24 cellular contexts compared by ENCODE assay signal in genomic region chr10:68461032-68461431, GRCh38. TPM values are rescaled to one million over a fixed set of nuclear protein-coding genes. Genes with fewer than 3 reads are reported as not detected.
DNase-seq lines count a peak whose midpoint lies in the region; ATAC-seq, FAIRE-seq and TF ChIP-seq lines count a peak whose summit lies in the region.
"Had no signal": no experiment of that assay in that cellular context is flagged by ENCODE, and none has a peak within 500 bp of the region (broad histone marks: within the 10 kb centered on the region; RNA-seq: fewer than 3 reads in every experiment).

No MANE protein-coding gene starts in this region.

- no peaks in the 10 kb centered on the region for H3K79me2 ChIP-seq in HepG2 (ENCODE audit: insufficient read depth, low read length)
- no peaks in the 10 kb centered on the region for H3K79me2 ChIP-seq in K562 (ENCODE audit: control insufficient read depth, insufficient read depth, low read length)

- H2AFZ ChIP-seq in HepG2 (ENCODE audit: low read length) (no peak overlapping the region), IMR-90 (replicated peaks; ENCODE audit: low read length, poor library complexity) (no peak overlapping the region), K562 (ENCODE audit: low read depth, low read length) (no peak overlapping the region)

- TF ChIP-seq EP300 in HepG2 (IDR thresholded peaks at IDR 0.05; ENCODE audit: low read depth in 2 of 2, low read length in 2 of 2) (no peak), HepG2 (CRISPR knock-in tag; IDR thresholded peaks at IDR 0.05; ENCODE audit: borderline replicate concordance) (no peak), K562 (IDR thresholded peaks at IDR 0.05; ENCODE audit: low read length) (no peak)

- H2BK20ac ChIP-seq in IMR-90 (ENCODE audit: low read depth, low read length), result no peak overlapping the region

- no peaks in the 10 kb centered on the region; a peak in 1 of 4 replicates for H3K79me1 ChIP-seq in IMR-90 (ENCODE audit: low read depth in 1 of 2, low read length in 2 of 2)

- H3K14ac ChIP-seq in IMR-90 (replicated peaks; ENCODE audit: low read depth, low read length), result no peak overlapping the region

- H3K4me2 ChIP-seq in HepG2 (ENCODE audit: low read depth, low read length) (no peak overlapping the region), IMR-90 (ENCODE audit: low read depth, low read length) (no peak overlapping the region), K562 (ENCODE audit: insufficient read depth, low read length) (no peak overlapping the region)
- H3K4me2 ChIP-seq: BLaER1 treated with 17β-estradiol and CSF1 and Interleukin-3, amounts not matched to agents 10 nM and 100 nM had no signal

- ATAC-seq in HepG2 (no peak), right lobe of liver (no peak), IMR-90 (ENCODE audit: low read depth) (no peak), K562 (no peak), T-helper 17 cell (no peak)
- ATAC-seq in CD8-positive, alpha-beta T cell, result no peak

- no peak for TF ChIP-seq RAD21 in HepG2 (CRISPR knock-in tag; IDR thresholded peaks at IDR 0.05)
- no peak for TF ChIP-seq RAD21 in IMR-90 (IDR thresholded peaks at IDR 0.05; ENCODE audit: low read length)
- TF ChIP-seq RAD21 in K562 (CRISPR knock-in tag; conservative IDR thresholded peaks at IDR 0.05 in 1 of 2, IDR thresholded peaks at IDR 0.05 in 1 of 2), result no peak

- no peak overlapping the region for H3K4me3 ChIP-seq in HepG2 (replicated peaks in 1 of 3; ENCODE audit: insufficient read depth in 1 of 3, low read depth in 2 of 3, low read length in 3 of 3)
- H3K4me3 ChIP-seq in right lobe of liver, result no peak overlapping the region
- H3K4me3 ChIP-seq in IMR-90 (ENCODE audit: insufficient read depth, low read depth, low read length), result no peak overlapping the region
- H3K4me3 ChIP-seq in K562, result no peak overlapping the region
- no peak overlapping the region for H3K4me3 ChIP-seq in CD8-positive, alpha-beta T cell (ENCODE audit: low read depth, low read length)
- H3K4me3 ChIP-seq: BLaER1 treated with 17β-estradiol and CSF1 and Interleukin-3, amounts not matched to agents 10 nM and 100 nM had no signal

- no peak overlapping the region for H3K27ac Mint-ChIP-seq in T-helper 17 cell
- H3K27ac Mint-ChIP-seq in CD8-positive, alpha-beta T cell, result no peak overlapping the region
- H3K27ac Mint-ChIP-seq: B cell; CD4-positive, alpha-beta T cell; CD8-positive, alpha-beta memory T cell had no signal

- no peak overlapping the region for H2BK120ac ChIP-seq in IMR-90 (ENCODE audit: low read depth, low read length)

- in situ Hi-C loops in HepG2 (cut with HindIII; ENCODE audit: extremely low pct_ligation_motif_present, low pct_unique_long_range_greater_than_20kb) (no loop called here), IMR-90 (cut with MboI; ENCODE audit: low sequenced_read_pairs) (no loop called here), K562 (cut with MboI) (no loop called here)

- H3K27me3 Mint-ChIP-seq in T-helper 17 cell, result no peaks in the 10 kb centered on the region
- H3K27me3 Mint-ChIP-seq in CD8-positive, alpha-beta T cell (ENCODE audit: low read depth), result no peaks in the 10 kb centered on the region
- H3K27me3 Mint-ChIP-seq: B cell; CD4-positive, alpha-beta T cell; CD8-positive, alpha-beta memory T cell had no signal

- dilution Hi-C loops in IMR-90 (cut with HindIII; ENCODE audit: low sequenced_read_pairs, unreplicated experiment), result no loop called here

- no peak overlapping the region for H2AK9ac ChIP-seq in IMR-90 (replicated peaks; ENCODE audit: low read depth, low read length, poor library complexity)

- H2BK15ac ChIP-seq in IMR-90 (ENCODE audit: low read depth, low read length), result no peak overlapping the region

- H3K9me3 ChIP-seq in HepG2 (ENCODE audit: low read length), result no peaks in the 10 kb centered on the region
- H3K9me3 ChIP-seq in right lobe of liver, result no peaks in the 10 kb centered on the region
- H3K9me3 ChIP-seq in IMR-90 (ENCODE audit: control insufficient read depth, insufficient read depth, low read length), result no peaks in the 10 kb centered on the region
- no peaks in the 10 kb centered on the region for H3K9me3 ChIP-seq in K562 (replicated peaks; ENCODE audit: control insufficient read depth, insufficient read depth, low read depth, low read length)
- no peaks in the 10 kb centered on the region for H3K9me3 ChIP-seq in T-helper 17 cell (ENCODE audit: control insufficient read depth, low read length, poor library complexity, severe bottlenecking)
- H3K9me3 ChIP-seq in CD8-positive, alpha-beta T cell (ENCODE audit: low read length), result no peaks in the 10 kb centered on the region
- H3K9me3 ChIP-seq: BLaER1 treated with 17β-estradiol and CSF1 and Interleukin-3, amounts not matched to agents 10 nM and 100 nM had no signal

- H2BK5ac ChIP-seq in IMR-90 (ENCODE audit: low read depth, low read length, poor library complexity, severe bottlenecking), result no peak overlapping the region

- WGBS in HepG2 (ENCODE audit: low lambda C conversion rate), result 96% methylated on average over 3 of the region's 3 CpGs
- 92% methylated on average over 3 of the region's 3 CpGs for WGBS in right lobe of liver (ENCODE audit: insufficient coverage, low coverage, low lambda C conversion rate, missing lambda C conversion rate)
- WGBS in IMR-90 (ENCODE audit: extremely low coverage in 2 of 2, insufficient read length in 1 of 2), 2 experiments, result no CpG with 5 or more reads among the region's 3 CpGs
- 92% methylated on average over 3 of the region's 3 CpGs for WGBS in K562 (ENCODE audit: insufficient coverage, low coverage, missing lambda C conversion rate)

- H3K36me3 Mint-ChIP-seq in T-helper 17 cell (ENCODE audit: low read depth), result peaks cover 4% of the 10 kb centered on the region
- peaks cover 44% of the 10 kb centered on the region for H3K36me3 Mint-ChIP-seq in CD8-positive, alpha-beta T cell

- TF ChIP-seq POLR2A in HepG2 (IDR thresholded peaks at IDR 0.05; ENCODE audit: insufficient read depth in 1 of 2, low read depth in 2 of 2, low read length in 2 of 2), result no peak
- no peak for TF ChIP-seq POLR2A in right lobe of liver (IDR thresholded peaks at IDR 0.05)
- TF ChIP-seq POLR2A in IMR-90 (IDR thresholded peaks at IDR 0.05; ENCODE audit: low read depth, low read length), result no peak
- TF ChIP-seq POLR2A in K562 (conservative IDR thresholded peaks at IDR 0.05), result no peak

- no peaks in the 10 kb centered on the region for H3K4me1 ChIP-seq in HepG2 (ENCODE audit: insufficient read depth, low read length)
- H3K4me1 ChIP-seq in right lobe of liver, result no peaks in the 10 kb centered on the region
- H3K4me1 ChIP-seq in IMR-90 (ENCODE audit: control insufficient read depth, insufficient read depth, low read length), result no peaks in the 10 kb centered on the region
- no peaks in the 10 kb centered on the region for H3K4me1 ChIP-seq in K562 (replicated peaks in 1 of 2; ENCODE audit: control insufficient read depth in 2 of 2, insufficient read depth in 2 of 2, low read length in 2 of 2)
- H3K4me1 ChIP-seq in CD8-positive, alpha-beta T cell (ENCODE audit: insufficient read depth, low read length), result no peaks in the 10 kb centered on the region

- POLR2A ChIA-PET in HepG2 (lab: Yijun Ruan, JAX) (no interaction called here), IMR-90 (lab: Charles Lee; ENCODE audit: unreplicated experiment) (no interaction called here), K562 (lab: Yijun Ruan, JAX) (interaction anchor here (0.6 kb wide), 1 partner anchor 260 kb away, joined by 4 read pairs; the partner anchor contains the start of gene CCAR1)
- POLR2A ChIA-PET in CD8-positive, alpha-beta T cell (lab: Charles Lee), result no interaction called here

- CTCF ChIA-PET in HepG2 (lab: Yijun Ruan, JAX; ENCODE audit: low intra/inter-chr PET ratio, low total read pairs), result no interaction called here
- CTCF ChIA-PET in IMR-90 (lab: Yijun Ruan, JAX), result interaction anchor here (0.7 kb wide), 1 partner anchor 182 kb away, joined by 3 read pairs; no protein-coding TSS in a partner anchor
- CTCF ChIA-PET in K562 (lab: Yijun Ruan, JAX; ENCODE audit: low intra/inter-chr PET ratio), result no interaction called here
- CTCF ChIA-PET in CD8-positive, alpha-beta T cell (lab: Charles Lee), result no interaction called here

- no peaks in the 10 kb centered on the region for H3K4me1 Mint-ChIP-seq in T-helper 17 cell
- H3K4me1 Mint-ChIP-seq in CD8-positive, alpha-beta T cell (ENCODE audit: low read depth), result no peaks in the 10 kb centered on the region
- H3K4me1 Mint-ChIP-seq: B cell; CD8-positive, alpha-beta memory T cell had no signal

- TF ChIP-seq CTCF in HepG2 (CRISPR knock-in tag; IDR thresholded peaks at IDR 0.05), result no peak
- TF ChIP-seq CTCF in right lobe of liver (IDR thresholded peaks at IDR 0.05), result no peak
- no peak for TF ChIP-seq CTCF in IMR-90 (conservative IDR thresholded peaks at IDR 0.05; ENCODE audit: low read depth, low read length)
- no peak for TF ChIP-seq CTCF in K562 (IDR thresholded peaks at IDR 0.05 in 2 of 3, conservative IDR thresholded peaks at IDR 0.05 in 1 of 3; ENCODE audit: insufficient read depth in 2 of 3, low read depth in 1 of 3, low read length in 3 of 3)
- no peak for TF ChIP-seq CTCF in CD8-positive, alpha-beta T cell (IDR thresholded peaks at IDR 0.05)

- H3K56ac ChIP-seq in IMR-90 (ENCODE audit: extremely low read depth, insufficient read depth, low read length), result no peak overlapping the region

- BruUV-seq in HepG2 (replicated peaks; lab: Mats Ljungman, UMichigan) (no TSS peak), IMR-90 (replicated peaks; lab: Mats Ljungman, UMichigan) (no TSS peak), K562 (replicated peaks; lab: Mats Ljungman, UMichigan) (no TSS peak)

- H3K36me3 ChIP-seq in HepG2 (replicated peaks in 1 of 2; ENCODE audit: control insufficient read depth in 1 of 2, insufficient read depth in 2 of 2, low read length in 2 of 2) (peaks cover 5 to 42% of the 10 kb centered on the region in 2 experiments; a peak in 4 of 5 replicates), right lobe of liver (peaks cover 0 to 27% (median 0%) of the 10 kb centered on the region in 4 donors), IMR-90 (ENCODE audit: control insufficient read depth, insufficient read depth, low read length) (peaks cover 6% of the 10 kb centered on the region), K562 (ENCODE audit: control insufficient read depth, insufficient read depth, low read length) (peaks cover 90% of the 10 kb centered on the region)
- no peaks in the 10 kb centered on the region for H3K36me3 ChIP-seq in CD8-positive, alpha-beta T cell (ENCODE audit: insufficient read depth, low read length)

- H4K20me1 ChIP-seq in HepG2 (ENCODE audit: insufficient read depth, low read length), result no peaks in the 10 kb centered on the region
- H4K20me1 ChIP-seq in IMR-90 (ENCODE audit: insufficient read depth, low read length), result no peaks in the 10 kb centered on the region
- no peaks in the 10 kb centered on the region for H4K20me1 ChIP-seq in K562 (replicated peaks; ENCODE audit: control insufficient read depth, insufficient read depth, low read length)

- H3K9me1 ChIP-seq in IMR-90 (ENCODE audit: insufficient read depth, low read length), result no peaks in the 10 kb centered on the region
- no peaks in the 10 kb centered on the region for H3K9me1 ChIP-seq in K562 (ENCODE audit: control insufficient read depth, insufficient read depth, low read length)

- DNase-seq in HepG2 (ENCODE audit: low spot score) (no peak), right lobe of liver (no peak), IMR-90 (no peak), K562 (ENCODE audit: extremely low read depth in 1 of 4, low spot score in 3 of 4) (no peak), T-helper 17 cell (no peak)
- no peak for DNase-seq in CD8-positive, alpha-beta T cell
- DNase-seq: 8988T; AML-193; CD4-positive, alpha-beta T cell; CD8-positive, alpha-beta memory T cell; COR-L47; DMS 273 treated with DMSO at 0.1 percent for 48 hours; DMS153; DMS53; DMS79; DND-41; EL; GF-D8 had no signal

- intact Hi-C loops in HepG2 (cut with micrococcal nuclease; ENCODE audit: unreplicated experiment), result no loop called here
- intact Hi-C loops in right lobe of liver (cut with DNase I), result no loop called here
- intact Hi-C loops in IMR-90 (cut with micrococcal nuclease), result no loop called here
- intact Hi-C loops in K562 (cut with micrococcal nuclease), result no loop called here
- intact Hi-C loops in CD8-positive, alpha-beta T cell (cut with DNase I, micrococcal nuclease), result no loop called here

- no peak overlapping the region for H4K91ac ChIP-seq in IMR-90 (ENCODE audit: insufficient read depth, low read depth, low read length)

- FAIRE-seq in HepG2 (lab: Jason Lieb, UNC) (no peak), K562 (lab: Jason Lieb, UNC) (no peak)
- FAIRE-seq: A204.1, GM12891, GM19239 had no signal

- no peak overlapping the region for H3K18ac ChIP-seq in IMR-90 (ENCODE audit: low read depth, low read length)

- H3K27me3 ChIP-seq in HepG2 (ENCODE audit: control insufficient read depth in 1 of 2, insufficient read depth in 2 of 2, low read length in 2 of 2) (no peaks in the 10 kb centered on the region), right lobe of liver (no peaks in the 10 kb centered on the region), IMR-90 (ENCODE audit: control insufficient read depth, insufficient read depth, low read length) (no peaks in the 10 kb centered on the region), K562 (ENCODE audit: control insufficient read depth in 2 of 2, insufficient read depth in 2 of 2, low read length in 2 of 2) (no peaks in the 10 kb centered on the region)
- no peaks in the 10 kb centered on the region for H3K27me3 ChIP-seq in CD8-positive, alpha-beta T cell (ENCODE audit: insufficient read depth, low read length)
- H3K27me3 ChIP-seq: BLaER1 treated with 17β-estradiol and CSF1 and Interleukin-3, amounts not matched to agents 10 nM and 100 nM had no signal

- no peak overlapping the region for H4K8ac ChIP-seq in IMR-90 (ENCODE audit: low read depth in 2 of 2, low read length in 2 of 2)

- H3K4ac ChIP-seq in IMR-90 (ENCODE audit: low read depth, low read length), result no peak overlapping the region

- no peak overlapping the region for H3K27ac ChIP-seq in HepG2 (ENCODE audit: extremely low read length, insufficient read depth, low read length)
- no peak overlapping the region for H3K27ac ChIP-seq in right lobe of liver
- H3K27ac ChIP-seq in IMR-90 (ENCODE audit: insufficient read depth, low read length), result no peak overlapping the region
- H3K27ac ChIP-seq in K562 (ENCODE audit: extremely low read depth, low read depth, low read length), result no peak overlapping the region
- H3K27ac ChIP-seq in CD8-positive, alpha-beta T cell (ENCODE audit: low read depth, low read length), result no peak overlapping the region
- H3K27ac ChIP-seq: BLaER1 treated with 17β-estradiol and CSF1 and Interleukin-3, amounts not matched to agents 10 nM and 100 nM; C4-2B had no signal

- H3K23ac ChIP-seq in IMR-90 (ENCODE audit: low read depth, low read length), result no peak overlapping the region

- H3K4me3 Mint-ChIP-seq in T-helper 17 cell, result no peak overlapping the region
- H3K4me3 Mint-ChIP-seq in CD8-positive, alpha-beta T cell, result no peak overlapping the region
- H3K4me3 Mint-ChIP-seq: B cell; CD4-positive, alpha-beta T cell; CD8-positive, alpha-beta memory T cell had no signal

- H3K9me3 Mint-ChIP-seq in CD8-positive, alpha-beta T cell, result no peaks in the 10 kb centered on the region
- H3K9me3 Mint-ChIP-seq: CD4-positive, alpha-beta T cell; CD8-positive, alpha-beta memory T cell had no signal

- H3K9ac ChIP-seq in HepG2 (ENCODE audit: insufficient read depth, low read depth, low read length), result no peak overlapping the region
- no peak overlapping the region for H3K9ac ChIP-seq in IMR-90 (ENCODE audit: low read depth, low read length)
- no peak overlapping the region for H3K9ac ChIP-seq in K562 (ENCODE audit: insufficient read depth in 1 of 2, low read depth in 2 of 2, low read length in 2 of 2)
- H3K9ac ChIP-seq: BLaER1 treated with 17β-estradiol and CSF1 and Interleukin-3, amounts not matched to agents 10 nM and 100 nM had no signal

- H4K5ac ChIP-seq in IMR-90 (ENCODE audit: low read depth, low read length), result no peak overlapping the region

- H2AK5ac ChIP-seq in IMR-90 (ENCODE audit: low read depth, low read length), result no peak overlapping the region

RNA-seq across cellular contexts. Expression of gene DNA2, which starts 10.7 kb away (rescaled TPM):
- total RNA-seq in HepG2 (2016; rRNA removed; fragmentation: Illumina TruSeq; extraction: Trizol) (27.3 and 34.6 TPM in 2 replicates), right lobe of liver (10 to 100 TPM in 1 of 6 experiments, 1 to 10 TPM in 5; 2.6 to 18.9 (median 3.8) TPM), IMR-90 (2012; rRNA removed) (5.6 and 10.0 TPM in 2 replicates), K562 (2014; rRNA removed) (24.6 and 35.1 TPM in 2 replicates), K562 (2014; rRNA removed; fragmentation: Illumina TruSeq; extraction: Trizol) (51.4 and 59.2 TPM in 2 replicates), K562 (2015; rRNA removed; fragmentation: Illumina TruSeq; extraction: Trizol) (47.4 and 50.5 TPM in 2 replicates), K562 (2021) (45.8 and 47.7 TPM in 2 replicates), T-helper 17 cell (1 to 10 TPM; 3.9 to 4.1 TPM)
- total RNA-seq in HepG2 (2016; cell fraction: cytosol; rRNA removed; fragmentation: Illumina TruSeq; extraction: Trizol; ENCODE audit: low read depth), result 48.8 and 50.9 TPM in 2 replicates
- 24.8 and 29.9 TPM in 2 replicates for total RNA-seq in HepG2 (2016; cell fraction: insoluble cytoplasmic fraction; rRNA removed; fragmentation: Illumina TruSeq; extraction: Trizol)
- total RNA-seq in HepG2 (2016; cell fraction: membrane; rRNA removed; fragmentation: Illumina TruSeq; extraction: Trizol), result 23.3 and 30.7 TPM in 2 replicates
- total RNA-seq in HepG2 (2016; cell fraction: nucleus; rRNA removed; fragmentation: Illumina TruSeq; extraction: Trizol), result 26.5 and 27.7 TPM in 2 replicates
- polyA plus RNA-seq in HepG2 (2011; rRNA removed) (3.3 and 4.8 TPM in 2 replicates), IMR-90 (2012; rRNA removed) (3.3 and 3.9 TPM in 2 replicates), K562 (2011; rRNA removed) (31.8 and 43.5 TPM in 2 replicates), K562 (2014; fragmentation: Illumina TruSeq; extraction: Trizol) (38.3 and 40.8 TPM in 2 replicates), K562 (2014; fragmentation: Nextera tagmentation; extraction: Ambion mirVana) (10 to 100 TPM; 24.7 to 32.7 TPM), K562 (2014; rRNA removed) (31.4 and 35.1 TPM in 2 replicates)
- polyA plus RNA-seq in HepG2 (2011; cell fraction: cytosol; rRNA removed), result 1.5 and 2.0 TPM in 2 replicates
- polyA plus RNA-seq in HepG2 (2011; cell fraction: nucleus; rRNA removed), result 4.2 and 6.5 TPM in 2 replicates
- polyA plus RNA-seq in HepG2 (2012), result 2.7 and 5.2 TPM in 2 replicates
- polyA plus RNA-seq in HepG2 (2016; cell fraction: cytosol; fragmentation: Illumina TruSeq; extraction: Trizol; ENCODE audit: low read depth), result 0.80 and 1.0 TPM in 2 replicates
- polyA plus RNA-seq in HepG2 (2016; cell fraction: insoluble cytoplasmic fraction; fragmentation: Illumina TruSeq; extraction: Trizol; ENCODE audit: low read depth), result 17.5 and 17.6 TPM in 2 replicates
- polyA plus RNA-seq in HepG2 (2016; cell fraction: membrane; fragmentation: Illumina TruSeq; extraction: Trizol; ENCODE audit: low read depth), result 1.9 and 3.0 TPM in 2 replicates
- 24.2 and 24.3 TPM in 2 replicates for polyA plus RNA-seq in HepG2 (2016; cell fraction: nucleus; fragmentation: Illumina TruSeq; extraction: Trizol; ENCODE audit: insufficient read depth, low read depth)
- polyA minus RNA-seq in HepG2 (2011; rRNA and poly(A)+ RNA removed; ENCODE audit: low replicate concordance), result 1.7 and 3.5 TPM in 2 replicates
- polyA minus RNA-seq in HepG2 (2011; cell fraction: cytosol; rRNA and poly(A)+ RNA removed), result 3.5 and 4.4 TPM in 2 replicates
- 13.1 and 13.6 TPM in 2 replicates for polyA minus RNA-seq in HepG2 (2011; cell fraction: nucleus; rRNA and poly(A)+ RNA removed)
- polyA plus RNA-seq in IMR-90 (2012; cell fraction: cytosol; rRNA removed), result 0.34 and 0.41 TPM in 2 replicates
- polyA plus RNA-seq in IMR-90 (2012; cell fraction: nucleus; rRNA removed; ENCODE audit: low replicate concordance), result 0.61 and 4.2 TPM in 2 replicates
- 50.5 and 236 TPM in 2 replicates for total RNA-seq in K562 (2011; cell fraction: chromatin; rRNA removed; ENCODE audit: low replicate concordance)
- total RNA-seq in K562 (2011; cell fraction: nucleolus; rRNA removed), result 26.7 and 32.4 TPM in 2 replicates
- 64.3 and 73.3 TPM in 2 replicates for total RNA-seq in K562 (2011; cell fraction: nucleoplasm; rRNA removed)
- 4.9 and 16.6 TPM in 2 replicates for polyA plus RNA-seq in K562 (2011; cell fraction: cytosol; rRNA removed)
- polyA plus RNA-seq in K562 (2011; cell fraction: nucleus; rRNA removed), result 22.2 and 33.6 TPM in 2 replicates
- polyA plus RNA-seq in K562 (2012), result 20.1 and 20.6 TPM in 2 replicates
- polyA minus RNA-seq in K562 (2011; rRNA and poly(A)+ RNA removed), result 57.9 and 74.1 TPM in 2 replicates
- 21.9 and 24.0 TPM in 2 replicates for polyA minus RNA-seq in K562 (2011; cell fraction: cytosol; rRNA and poly(A)+ RNA removed)
- polyA minus RNA-seq in K562 (2011; cell fraction: nucleus; rRNA and poly(A)+ RNA removed), result 18.6 and 35.5 TPM in 2 replicates
- total RNA-seq in CD8-positive, alpha-beta T cell, result 1 to 10 TPM; 5.3 to 9.9 TPM

RNA-seq across cellular contexts. Expression of gene RUFY2, which starts 54.0 kb away (rescaled TPM):
- total RNA-seq in HepG2 (2016; rRNA removed; fragmentation: Illumina TruSeq; extraction: Trizol) (10.5 and 16.1 TPM in 2 replicates), right lobe of liver (1 to 10 TPM; 4.7 to 9.0 (median 5.6) TPM), IMR-90 (2012; rRNA removed) (6.8 and 16.4 TPM in 2 replicates), K562 (2014; rRNA removed) (9.7 and 15.6 TPM in 2 replicates), K562 (2014; rRNA removed; fragmentation: Illumina TruSeq; extraction: Trizol) (20.1 and 21.4 TPM in 2 replicates), K562 (2015; rRNA removed; fragmentation: Illumina TruSeq; extraction: Trizol) (18.8 and 19.3 TPM in 2 replicates), K562 (2021) (12.6 and 12.8 TPM in 2 replicates), T-helper 17 cell (10 to 100 TPM; 12.2 to 13.6 TPM)
- total RNA-seq in HepG2 (2016; cell fraction: cytosol; rRNA removed; fragmentation: Illumina TruSeq; extraction: Trizol; ENCODE audit: low read depth), result 28.3 and 28.9 TPM in 2 replicates
- 10.9 and 15.6 TPM in 2 replicates for total RNA-seq in HepG2 (2016; cell fraction: insoluble cytoplasmic fraction; rRNA removed; fragmentation: Illumina TruSeq; extraction: Trizol)
- 18.9 and 23.9 TPM in 2 replicates for total RNA-seq in HepG2 (2016; cell fraction: membrane; rRNA removed; fragmentation: Illumina TruSeq; extraction: Trizol)
- total RNA-seq in HepG2 (2016; cell fraction: nucleus; rRNA removed; fragmentation: Illumina TruSeq; extraction: Trizol), result 31.1 and 32.9 TPM in 2 replicates
- polyA plus RNA-seq in HepG2 (2011; rRNA removed) (6.9 and 10.1 TPM in 2 replicates), IMR-90 (2012; rRNA removed) (5.0 and 6.7 TPM in 2 replicates), K562 (2011; rRNA removed) (12.9 and 13.7 TPM in 2 replicates), K562 (2014; fragmentation: Illumina TruSeq; extraction: Trizol) (10.4 and 12.4 TPM in 2 replicates), K562 (2014; fragmentation: Nextera tagmentation; extraction: Ambion mirVana) (1 to 10 TPM; 3.7 to 4.5 TPM), K562 (2014; rRNA removed) (11.2 and 14.0 TPM in 2 replicates)
- 1.8 and 2.9 TPM in 2 replicates for polyA plus RNA-seq in HepG2 (2011; cell fraction: cytosol; rRNA removed)
- 8.8 and 11.0 TPM in 2 replicates for polyA plus RNA-seq in HepG2 (2011; cell fraction: nucleus; rRNA removed)
- polyA plus RNA-seq in HepG2 (2012), result 3.1 and 5.3 TPM in 2 replicates
- 0.92 and 1.1 TPM in 2 replicates for polyA plus RNA-seq in HepG2 (2016; cell fraction: cytosol; fragmentation: Illumina TruSeq; extraction: Trizol; ENCODE audit: low read depth)
- polyA plus RNA-seq in HepG2 (2016; cell fraction: insoluble cytoplasmic fraction; fragmentation: Illumina TruSeq; extraction: Trizol; ENCODE audit: low read depth), result 8.2 and 8.4 TPM in 2 replicates
- 1.9 and 2.2 TPM in 2 replicates for polyA plus RNA-seq in HepG2 (2016; cell fraction: membrane; fragmentation: Illumina TruSeq; extraction: Trizol; ENCODE audit: low read depth)
- 34.2 and 35.6 TPM in 2 replicates for polyA plus RNA-seq in HepG2 (2016; cell fraction: nucleus; fragmentation: Illumina TruSeq; extraction: Trizol; ENCODE audit: insufficient read depth, low read depth)
- 3.9 and 6.3 TPM in 2 replicates for polyA minus RNA-seq in HepG2 (2011; rRNA and poly(A)+ RNA removed; ENCODE audit: low replicate concordance)
- 4.6 and 4.7 TPM in 2 replicates for polyA minus RNA-seq in HepG2 (2011; cell fraction: cytosol; rRNA and poly(A)+ RNA removed)
- polyA minus RNA-seq in HepG2 (2011; cell fraction: nucleus; rRNA and poly(A)+ RNA removed), result 43.3 and 55.6 TPM in 2 replicates
- 1.5 and 1.6 TPM in 2 replicates for polyA plus RNA-seq in IMR-90 (2012; cell fraction: cytosol; rRNA removed)
- 2.7 and 13.1 TPM in 2 replicates for polyA plus RNA-seq in IMR-90 (2012; cell fraction: nucleus; rRNA removed; ENCODE audit: low replicate concordance)
- total RNA-seq in K562 (2011; cell fraction: chromatin; rRNA removed; ENCODE audit: low replicate concordance), result 59.1 and 171 TPM in 2 replicates
- 30.0 and 35.0 TPM in 2 replicates for total RNA-seq in K562 (2011; cell fraction: nucleolus; rRNA removed)
- 64.8 and 100 TPM in 2 replicates for total RNA-seq in K562 (2011; cell fraction: nucleoplasm; rRNA removed)
- polyA plus RNA-seq in K562 (2011; cell fraction: cytosol; rRNA removed), result 1.8 and 4.6 TPM in 2 replicates
- polyA plus RNA-seq in K562 (2011; cell fraction: nucleus; rRNA removed), result 17.8 and 21.6 TPM in 2 replicates
- polyA plus RNA-seq in K562 (2012), result 6.3 and 9.6 TPM in 2 replicates
- polyA minus RNA-seq in K562 (2011; rRNA and poly(A)+ RNA removed), result 27.9 and 29.2 TPM in 2 replicates
- 4.1 and 9.7 TPM in 2 replicates for polyA minus RNA-seq in K562 (2011; cell fraction: cytosol; rRNA and poly(A)+ RNA removed)
- polyA minus RNA-seq in K562 (2011; cell fraction: nucleus; rRNA and poly(A)+ RNA removed), result 30.6 and 44.4 TPM in 2 replicates
- 10 to 100 TPM; 11.7 to 13.7 TPM for total RNA-seq in CD8-positive, alpha-beta T cell

Comparison
In these comparisons a context has a peak if more than half of its experiments do, and no peak if none do; other contexts are left out.
1. Of the 241 proteins assayed by ChIP-seq in both HepG2 and K562: peak only in HepG2: none; only in K562: CEBPG; in both: CEBPB; in neither: 239.